Comparison of ENCODE assay signal across 35 cellular contexts in genomic region chr18:24535831-24536230, GRCh38.
"Had no signal": no experiment of that assay in that cellular context is flagged by ENCODE, and none has a peak within 500 bp of the region (broad histone marks: within the 10 kb centered on the region; RNA-seq: fewer than 3 reads in every experiment).

No MANE protein-coding gene starts in this region.

- FAIRE-seq: TTC549 had no signal

- H3K9me3 ChIP-seq: Peyer's patch, SJSA1, SK-N-SH had no signal

- H3K27ac Mint-ChIP-seq: activated CD4-positive, alpha-beta T cell treated with anti-CD3 and anti-CD28 coated beads for 36 hours; activated CD4-positive, alpha-beta T cell treated with anti-CD3 and anti-CD28 coated beads, Interleukin-2, amount 10 ng/mL, durations not matched to agents 7 days and 5 days; activated CD8-positive, alpha-beta T cell treated with anti-CD3 and anti-CD28 coated beads, Interleukin-2, amount 10 ng/mL, durations not matched to agents 7 days and 5 days; activated naive CD8-positive, alpha-beta T cell treated with anti-CD3 and anti-CD28 coated beads for 36 hours; activated T-cell treated with anti-CD3 and anti-CD28 coated beads, Interleukin-2, amount 50 U/mL, for 24 hours; T-helper 1 cell treated with Interleukin-12 subunit alpha and Interleukin-12 subunit beta and Interleukin-4 antibody, amounts not matched to agents 30 μg/mL and 1 μg/mL, for 36 hours; T-helper 2 cell treated with Interferon-gamma antibody and Interleukin-4, amounts not matched to agents 5 μg/mL and 100 μg/mL, for 36 hours; WTC11 had no signal

- DNase-seq: activated CD4-positive, alpha-beta T cell treated with anti-CD3 and anti-CD28 coated beads for 36 hours; activated CD4-positive, alpha-beta T cell treated with anti-CD3 and anti-CD28 coated beads, Interleukin-2, amount 10 ng/mL, durations not matched to agents 7 days and 5 days; activated CD4-positive, alpha-beta T cell treated with anti-CD3 and anti-CD28 coated beads, Interleukin-2, amount 50 U/mL, for 48 hours; activated CD8-positive, alpha-beta T cell treated with anti-CD3 and anti-CD28 coated beads, Interleukin-2, amount 10 ng/mL, durations not matched to agents 7 days and 5 days; activated effector memory CD4-positive, alpha-beta T cell treated with Interleukin-2 at 50 U/mL for 16 hours; activated naive CD4-positive, alpha-beta T cell; activated naive CD4-positive, alpha-beta T cell treated with anti-CD3 and anti-CD28 coated beads, Interleukin-2, amount 50 U/mL, for 16 hours; activated naive CD8-positive, alpha-beta T cell treated with anti-CD3 and anti-CD28 coated beads for 36 hours; activated T-cell treated with anti-CD3 and anti-CD28 coated beads, Interleukin-2, amount 50 U/mL, for 24 hours; amniotic stem cell; aorta; Kasumi-1; KG1; NCI-H1092 treated with DMSO at 0.1 percent for 48 hours; NCI-H146; NCI-H187; NCI-H2029 treated with DMSO at 0.1 percent for 48 hours; NCI-H2107; NCI-H2171; NCI-H510A; NCI-H526; NCI-H748 treated with DMSO at 0.1 percent for 48 hours; NK-92 treated with Interleukin-12 subunit alpha and Interleukin-12 subunit beta, amount 100 ng/mL, for 24 hours; PC-3; Peyer's patch; RPMI8226; SHP77 treated with DMSO at 0.1 percent for 48 hours; SK-N-SH had no signal

- H3K9me3 Mint-ChIP-seq: activated CD4-positive, alpha-beta T cell treated with anti-CD3 and anti-CD28 coated beads, Interleukin-2, amount 10 ng/mL, durations not matched to agents 7 days and 5 days; activated naive CD8-positive, alpha-beta T cell treated with anti-CD3 and anti-CD28 coated beads for 36 hours; T-helper 1 cell treated with Interleukin-12 subunit alpha and Interleukin-12 subunit beta and Interleukin-4 antibody, amounts not matched to agents 30 μg/mL and 1 μg/mL, for 36 hours; T-helper 2 cell treated with Interferon-gamma antibody and Interleukin-4, amounts not matched to agents 5 μg/mL and 100 μg/mL, for 36 hours had no signal

- H3K4me3 ChIP-seq: cardiac muscle cell, Peyer's patch, SJSA1 had no signal

- H3K36me3 ChIP-seq: cardiac muscle cell, Peyer's patch, SJSA1 had no signal

- H3K27ac ChIP-seq: cardiac muscle cell, Peyer's patch, SJSA1 had no signal

- H3K4me3 Mint-ChIP-seq: activated CD4-positive, alpha-beta T cell treated with anti-CD3 and anti-CD28 coated beads for 36 hours; activated CD4-positive, alpha-beta T cell treated with anti-CD3 and anti-CD28 coated beads, Interleukin-2, amount 10 ng/mL, durations not matched to agents 7 days and 5 days; activated CD8-positive, alpha-beta T cell treated with anti-CD3 and anti-CD28 coated beads, Interleukin-2, amount 10 ng/mL, durations not matched to agents 7 days and 5 days; activated naive CD8-positive, alpha-beta T cell treated with anti-CD3 and anti-CD28 coated beads for 36 hours; activated T-cell treated with anti-CD3 and anti-CD28 coated beads, Interleukin-2, amount 50 U/mL, for 24 hours; T-helper 1 cell treated with Interleukin-12 subunit alpha and Interleukin-12 subunit beta and Interleukin-4 antibody, amounts not matched to agents 30 μg/mL and 1 μg/mL, for 36 hours; T-helper 2 cell treated with Interferon-gamma antibody and Interleukin-4, amounts not matched to agents 5 μg/mL and 100 μg/mL, for 36 hours; WTC11 had no signal

- H3K4me1 ChIP-seq: SJSA1 had no signal

- ATAC-seq: activated CD4-positive, alpha-beta T cell treated with anti-CD3 and anti-CD28 coated beads for 36 hours; activated CD4-positive, CD25-positive, alpha-beta regulatory T cell treated with anti-CD3 and anti-CD28 coated beads, Interleukin-2, amount 50 U/mL, for 24 hours; activated CD8-positive, alpha-beta T cell treated with anti-CD3 and anti-CD28 coated beads, Interleukin-2, amount 10 ng/mL, durations not matched to agents 7 days and 5 days; PC-3; WTC11 had no signal

- H3K27me3 ChIP-seq: cardiac muscle cell, Peyer's patch had no signal

- H3K4me1 Mint-ChIP-seq: activated CD4-positive, alpha-beta T cell treated with anti-CD3 and anti-CD28 coated beads for 36 hours; activated CD4-positive, alpha-beta T cell treated with anti-CD3 and anti-CD28 coated beads, Interleukin-2, amount 10 ng/mL, durations not matched to agents 7 days and 5 days; activated naive CD8-positive, alpha-beta T cell treated with anti-CD3 and anti-CD28 coated beads for 36 hours had no signal

- H3K36me3 Mint-ChIP-seq: activated naive CD8-positive, alpha-beta T cell treated with anti-CD3 and anti-CD28 coated beads for 36 hours; WTC11 had no signal
